In genomic region chr19:1925544-1925943, GRCh38 we compare ENCODE assay signal across 16 cellular contexts.
"Had no signal": no experiment of that assay in that cellular context is flagged by ENCODE, and none has a peak within 500 bp of the region (broad histone marks: within the 10 kb centered on the region; RNA-seq: fewer than 3 reads in every experiment).

No MANE protein-coding gene starts in this region.

- H3K4me1 ChIP-seq: prostate gland had no signal

- H3K9me3 ChIP-seq: body of pancreas, prostate gland, tibial artery had no signal

- H3K27ac ChIP-seq: body of pancreas, epithelial cell of prostate, prostate gland, skin epidermis, tibial artery had no signal

- DNase-seq: activated CD4-positive, alpha-beta memory T cell treated with anti-CD3 and anti-CD28 coated beads for 36 hours; activated CD4-positive, alpha-beta T cell treated with anti-CD3 and anti-CD28 coated beads for 4 hours; activated T-cell treated with anti-CD3 and anti-CD28 coated beads for 4 hours; body of pancreas; caudate nucleus; foreskin fibroblast; left ventricle myocardium superior; stimulated activated naive CD8-positive, alpha-beta T cell treated with anti-CD3 and anti-CD28 coated beads, Interleukin-15, Interleukin-2, amounts not matched to agents 100 U/mL and 50 U/mL, for 24 hours; tibial artery had no signal

- H3K36me3 Mint-ChIP-seq: activated naive CD8-positive, alpha-beta T cell had no signal

- H3K27me3 Mint-ChIP-seq: activated CD4-positive, alpha-beta memory T cell treated with anti-CD3 and anti-CD28 coated beads for 36 hours; activated naive CD8-positive, alpha-beta T cell; memory B cell had no signal

- H3K27ac Mint-ChIP-seq: activated CD4-positive, alpha-beta memory T cell treated with anti-CD3 and anti-CD28 coated beads for 36 hours; activated naive CD8-positive, alpha-beta T cell; memory B cell; WTC11 had no signal

- H3K27me3 ChIP-seq: body of pancreas had no signal

- H3K4me3 Mint-ChIP-seq: activated CD4-positive, alpha-beta memory T cell treated with anti-CD3 and anti-CD28 coated beads for 36 hours; activated naive CD8-positive, alpha-beta T cell; memory B cell; WTC11 had no signal

- H3K9me3 Mint-ChIP-seq: activated CD4-positive, alpha-beta memory T cell treated with anti-CD3 and anti-CD28 coated beads for 36 hours; memory B cell; WTC11 had no signal

- H3K4me1 Mint-ChIP-seq: WTC11 had no signal

- ATAC-seq: body of pancreas; left ventricle myocardium superior; right cardiac atrium; stimulated activated naive CD8-positive, alpha-beta T cell treated with anti-CD3 and anti-CD28 coated beads, Interleukin-15, Interleukin-2, amounts not matched to agents 100 U/mL and 50 U/mL, for 24 hours; WTC11 had no signal

- H3K4me3 ChIP-seq: body of pancreas, prostate gland, skin epidermis, tibial artery had no signal
